Comparison of ENCODE assay signal across 11 cellular contexts in the genomic region with DNA sequence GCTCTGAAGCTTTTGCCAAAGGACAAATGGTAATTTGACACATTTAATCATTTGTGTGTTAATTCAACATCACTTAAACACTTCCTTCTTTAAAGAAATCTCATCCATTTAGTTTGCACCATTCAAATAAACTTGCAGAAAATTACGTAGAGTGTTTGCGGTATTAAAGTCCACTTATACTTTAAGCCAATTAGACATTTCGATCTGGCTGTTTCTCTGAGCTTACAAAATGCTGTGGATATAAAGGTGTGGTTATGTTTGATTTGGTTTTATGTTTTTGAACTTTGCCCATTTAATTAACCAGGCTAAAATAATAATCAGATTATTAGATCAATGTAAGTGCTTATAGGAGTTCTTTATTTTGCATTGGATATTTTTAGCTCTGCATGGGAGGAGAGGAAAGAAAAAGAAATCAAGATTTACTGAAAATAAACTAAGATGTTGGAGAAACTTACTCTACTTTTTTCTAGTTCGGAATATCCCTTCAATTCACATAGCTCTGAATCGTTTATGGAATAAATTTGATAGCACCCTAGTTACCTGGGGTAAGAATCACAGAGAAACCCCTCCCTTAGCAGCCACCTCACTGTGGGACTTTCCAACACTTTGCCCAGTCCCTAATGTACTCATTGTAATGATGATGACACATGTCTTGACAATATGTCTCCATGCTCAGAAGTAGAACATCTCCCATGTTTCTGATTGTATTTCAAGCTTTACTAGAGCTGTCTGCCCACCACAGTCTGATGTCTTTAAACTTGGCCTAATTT.
DNase-seq lines count a peak whose midpoint lies in the region; FAIRE-seq and TF ChIP-seq lines count a peak whose summit lies in the region.
"Had no signal": no experiment of that assay in that cellular context is flagged by ENCODE, and none has a peak within 500 bp of the region (broad histone marks: within the 10 kb centered on the region; RNA-seq: fewer than 3 reads in every experiment).

No MANE protein-coding gene starts in this region.

- no peaks in the 10 kb centered on the region for H3K36me3 ChIP-seq in keratinocyte (ENCODE audit: control insufficient read depth in 2 of 2, extremely low read depth in 1 of 2, insufficient read depth in 2 of 2, low read length in 2 of 2)
- H3K36me3 ChIP-seq: ascending aorta had no signal

- intact Hi-C loops in activated CD4-positive, alpha-beta memory T cell treated with anti-CD3 and anti-CD28 coated beads for 36 hours (cut with micrococcal nuclease): loop anchor here (1.0 to 5.0 kb wide), 14 partner anchors 25 to 717 kb away; no protein-coding TSS in a partner anchor

- no peak for TF ChIP-seq CTCF in keratinocyte (optimal IDR thresholded peaks at IDR 0.05 in 1 of 3, IDR thresholded peaks at IDR 0.05 in 1 of 3, conservative IDR thresholded peaks at IDR 0.05 in 1 of 3; ENCODE audit: extremely low read depth in 1 of 3, insufficient read depth in 2 of 3, low read length in 3 of 3)

- H3K36me3 Mint-ChIP-seq in activated CD4-positive, alpha-beta memory T cell treated with anti-CD3 and anti-CD28 coated beads for 36 hours: peaks cover 1% of the 10 kb centered on the region

- H3K27ac ChIP-seq in keratinocyte (ENCODE audit: control insufficient read depth, insufficient read depth, low read length): no peak overlapping the region
- H3K27ac ChIP-seq: ascending aorta had no signal

- no peaks in the 10 kb centered on the region for H3K9me3 Mint-ChIP-seq in activated CD4-positive, alpha-beta memory T cell treated with anti-CD3 and anti-CD28 coated beads for 36 hours

- peaks cover 66% of the 10 kb centered on the region for H3K4me1 Mint-ChIP-seq in activated CD4-positive, alpha-beta memory T cell treated with anti-CD3 and anti-CD28 coated beads for 36 hours (ENCODE audit: low read depth)

- H3K27ac Mint-ChIP-seq in activated CD4-positive, alpha-beta memory T cell treated with anti-CD3 and anti-CD28 coated beads for 36 hours: peak overlapping the region; percentile 94

- H3K4me1 ChIP-seq in keratinocyte (ENCODE audit: control insufficient read depth, extremely low read depth, insufficient read depth, low read length): no peaks in the 10 kb centered on the region
- H3K4me1 ChIP-seq: ascending aorta had no signal

- POLR2A ChIA-PET in activated CD4-positive, alpha-beta memory T cell treated with anti-CD3 and anti-CD28 coated beads for 36 hours (lab: Charles Lee): interaction anchor here (0.8 to 6.1 kb wide), 6 partner anchors 99 to 267 kb away, joined by 3 to 51 read pairs (median 4); partner anchors contain the start of gene BTG1

- no peaks in the 10 kb centered on the region for H3K9me1 ChIP-seq in keratinocyte (ENCODE audit: control insufficient read depth, extremely low read depth, insufficient read depth, low read length)

- H4K20me1 ChIP-seq in keratinocyte (ENCODE audit: control insufficient read depth, extremely low read depth, insufficient read depth, low read length): no peaks in the 10 kb centered on the region

- H3K9ac ChIP-seq in keratinocyte (ENCODE audit: control insufficient read depth, extremely low read depth, insufficient read depth, low read length): no peak overlapping the region

- CTCF ChIA-PET in activated CD4-positive, alpha-beta memory T cell treated with anti-CD3 and anti-CD28 coated beads for 36 hours (lab: Charles Lee): interaction anchor here (0.6 to 2.4 kb wide), 7 partner anchors 10 to 495 kb away, joined by 3 to 13 read pairs (median 3); no protein-coding TSS in a partner anchor

- no peaks in the 10 kb centered on the region for H3K9me3 ChIP-seq in keratinocyte (ENCODE audit: control insufficient read depth, low read depth, low read length)
- H3K9me3 ChIP-seq: ascending aorta had no signal

- dilution Hi-C loops in keratinocyte (cut with MboI; ENCODE audit: extremely low pct_ligation_motif_present, low sequenced_read_pairs): no loop called here

- peak overlapping the region; percentile 71 for H3K4me3 Mint-ChIP-seq in activated CD4-positive, alpha-beta memory T cell treated with anti-CD3 and anti-CD28 coated beads for 36 hours

- DNase-seq in activated CD4-positive, CD25-positive, alpha-beta regulatory T cell treated with anti-CD3 and anti-CD28 coated beads, Interleukin-2, amount 50 U/mL, for 16 hours (ENCODE audit: low read depth, low spot score): peak; percentile 26
- DNase-seq in activated CD4-positive, CD25-positive, alpha-beta regulatory T cell treated with anti-CD3 and anti-CD28 coated beads, Interleukin-2, amount 50 U/mL, for 72 hours: no peak
- DNase-seq in activated CD4-positive, alpha-beta memory T cell treated with anti-CD3 and anti-CD28 coated beads for 36 hours: peak; percentile 63
- DNase-seq in keratinocyte (ENCODE audit: low read depth, low spot score) (no peak), SHP77 treated with DMSO at 0.1 percent for 48 hours (lab: John Stamatoyannopoulos, UW) (no peak), HuH-7.5 (ENCODE audit: low spot score) (no peak), urothelium cell line (ENCODE audit: low spot score) (no peak)
- DNase-seq in stimulated activated naive CD4-positive, alpha-beta T cell treated with Interleukin-2 at 50 U/mL for 16 hours (lab: John Stamatoyannopoulos, UW): peak; percentile 20
- DNase-seq: ACHN, MM.1S had no signal

- H3K27me3 Mint-ChIP-seq in activated CD4-positive, alpha-beta memory T cell treated with anti-CD3 and anti-CD28 coated beads for 36 hours: no peaks in the 10 kb centered on the region

- no peak overlapping the region for H3K4me2 ChIP-seq in keratinocyte (ENCODE audit: control insufficient read depth, extremely low read depth, insufficient read depth, low read depth, low read length)

- H3K79me2 ChIP-seq in keratinocyte (ENCODE audit: control insufficient read depth, insufficient read depth, low read length): no peaks in the 10 kb centered on the region

- H3K27me3 ChIP-seq in keratinocyte (ENCODE audit: control insufficient read depth, extremely low read depth, insufficient read depth, low read length): no peaks in the 10 kb centered on the region
- H3K27me3 ChIP-seq: ascending aorta had no signal

- no peak overlapping the region for H2AFZ ChIP-seq in keratinocyte (ENCODE audit: control insufficient read depth, low read length)

- no peak overlapping the region for H3K4me3 ChIP-seq in keratinocyte (ENCODE audit: control insufficient read depth in 2 of 3, extremely low read depth in 1 of 3, insufficient read depth in 2 of 3, low read depth in 1 of 3, low read length in 3 of 3)
- H3K4me3 ChIP-seq: ascending aorta had no signal

- FAIRE-seq in keratinocyte (lab: Jason Lieb, UNC) (peak; percentile 23), urothelium cell line (lab: Jason Lieb, UNC) (no peak)

Comparison
In these comparisons a context has a peak if more than half of its experiments do, and no peak if none do; other contexts are left out.
1. DNase-seq: peak in activated CD4-positive, CD25-positive, alpha-beta regulatory T cell treated with anti-CD3 and anti-CD28 coated beads, Interleukin-2, amount 50 U/mL, for 16 hours (single experiment), activated CD4-positive, alpha-beta memory T cell treated with anti-CD3 and anti-CD28 coated beads for 36 hours (single experiment) and stimulated activated naive CD4-positive, alpha-beta T cell treated with Interleukin-2 at 50 U/mL for 16 hours (single experiment); none in activated CD4-positive, CD25-positive, alpha-beta regulatory T cell treated with anti-CD3 and anti-CD28 coated beads, Interleukin-2, amount 50 U/mL, for 72 hours (single experiment), keratinocyte (single experiment), SHP77 treated with DMSO at 0.1 percent for 48 hours (single experiment), HuH-7.5 (single experiment) and urothelium cell line (single experiment).